Comparison of ENCODE assay signal across 19 cellular contexts in genomic region chr3:197511130-197511529, GRCh38. TPM values are rescaled to one million over a fixed set of nuclear protein-coding genes. Genes with fewer than 3 reads are reported as not detected.
A peak's percentile ranks its signal among the peaks of the same experiment; 100 is the strongest.
DNase-seq lines count a peak whose midpoint lies in the region; ATAC-seq, FAIRE-seq and TF ChIP-seq lines count a peak whose summit lies in the region.
"Had no signal": no experiment of that assay in that cellular context is flagged by ENCODE, and none has a peak within 500 bp of the region (broad histone marks: within the 10 kb centered on the region; RNA-seq: fewer than 3 reads in every experiment).

No MANE protein-coding gene starts in this region.

- H3K4me2 ChIP-seq in OCI-LY7 (ENCODE audit: low read length) = no peak overlapping the region

- no peak overlapping the region for H3K27ac ChIP-seq in OCI-LY7 (ENCODE audit: low read depth, low read length, poor library complexity, severe bottlenecking)
- H3K27ac ChIP-seq in CD4-positive, alpha-beta T cell (ENCODE audit: low read depth, low read length) = no peak overlapping the region
- H3K27ac ChIP-seq: SJCRH30, upper lobe of right lung had no signal

- no peaks in the 10 kb centered on the region for H4K20me1 ChIP-seq in OCI-LY7 (ENCODE audit: insufficient read depth, low read length)

- H2AFZ ChIP-seq in OCI-LY7 (ENCODE audit: low read length) = no peak overlapping the region

- no peak for TF ChIP-seq CTCF in OCI-LY7 (conservative IDR thresholded peaks at IDR 0.05; ENCODE audit: low read length)
- TF ChIP-seq CTCF in CD4-positive, alpha-beta T cell (IDR thresholded peaks at IDR 0.05) = no peak

- peaks cover 3% of the 10 kb centered on the region for H3K4me1 Mint-ChIP-seq in CD4-positive, alpha-beta T cell (ENCODE audit: low read depth)

- no peak overlapping the region for H3K4me3 ChIP-seq in OCI-LY7 (ENCODE audit: low read depth, low read length, poor library complexity, severe bottlenecking)
- H3K4me3 ChIP-seq: SJCRH30, skin epidermis, upper lobe of right lung had no signal

- H3K27me3 ChIP-seq in CD4-positive, alpha-beta T cell (ENCODE audit: control insufficient read depth, insufficient read depth, low read length) = no peaks in the 10 kb centered on the region
- H3K27me3 ChIP-seq: SJCRH30, upper lobe of right lung had no signal

- H3K9me3 ChIP-seq in OCI-LY7 (ENCODE audit: low read length) = no peaks in the 10 kb centered on the region
- H3K9me3 ChIP-seq in CD4-positive, alpha-beta T cell (ENCODE audit: control insufficient read depth, low read length) = no peaks in the 10 kb centered on the region
- H3K9me3 ChIP-seq: SJCRH30, upper lobe of right lung had no signal

- H3K27me3 Mint-ChIP-seq in CD4-positive, alpha-beta T cell = no peaks in the 10 kb centered on the region
- H3K27me3 Mint-ChIP-seq: activated naive CD8-positive, alpha-beta T cell; stimulated activated memory B cell treated with anti-CD40 and anti-IgM and Interleukin-4, amounts not matched to agents 10 μg/mL and 1 μg/mL and 100 μg/mL, for 72 hours had no signal

- peaks cover 43% of the 10 kb centered on the region for H3K36me3 Mint-ChIP-seq in CD4-positive, alpha-beta T cell (ENCODE audit: low read depth)
- H3K36me3 Mint-ChIP-seq: mesothelial cell of epicardium had no signal

- DNase-seq in Caki2 (ENCODE audit: low read depth) (peak; percentile 44), RCC 7860 (ENCODE audit: low spot score) (peak; percentile 74), fibroblast of gingiva (ENCODE audit: low read depth) (peak; percentile 67), posterior cingulate gyrus (peak in 7 of 10 donors; percentile 40 to 93 (median 66)), OCI-LY7 (ENCODE audit: low spot score) (no peak), NCI-H524 (lab: John Stamatoyannopoulos, UW) (no peak), UCSD-AML1 (lab: John Stamatoyannopoulos, UW; ENCODE audit: unreplicated experiment) (no peak)
- DNase-seq in CD4-positive, alpha-beta T cell = no peak
- DNase-seq: activated T-cell treated with anti-CD3 and anti-CD28 coated beads, Interleukin-2, amount 50 U/mL, for 4 hours; cerebellar nuclear complex; Kasumi-1; NCI-H1436 treated with DMSO at 0.1 percent for 48 hours; NCI-H226; SJCRH30; upper lobe of right lung had no signal

- BruUV-seq in OCI-LY7 (replicated peaks; lab: Mats Ljungman, UMichigan) = no TSS peak

- CTCF ChIA-PET in OCI-LY7 (lab: Charles Lee; ENCODE audit: unreplicated experiment) = no interaction called here
- CTCF ChIA-PET in CD4-positive, alpha-beta T cell (lab: Charles Lee) = interaction anchor here (2.4 kb wide), 1 partner anchor 254 kb away, joined by 15 read pairs; no protein-coding TSS in a partner anchor

- no peak for ATAC-seq in CD4-positive, alpha-beta T cell (ENCODE audit: poor library complexity)
- ATAC-seq: upper lobe of right lung had no signal

- no peaks in the 10 kb centered on the region for H3K9me3 Mint-ChIP-seq in CD4-positive, alpha-beta T cell
- H3K9me3 Mint-ChIP-seq: activated T-cell treated with anti-CD3 and anti-CD28 coated beads, Interleukin-2, amount 50 U/mL, for 4 hours; mesothelial cell of epicardium; stimulated activated memory B cell treated with anti-CD40 and anti-IgM and Interleukin-4, amounts not matched to agents 10 μg/mL and 1 μg/mL and 100 μg/mL, for 72 hours had no signal

- intact Hi-C loops in posterior cingulate gyrus (cut with DNase I) = loop anchor here (2.0 kb wide), 1 partner anchor 286 kb away; no protein-coding TSS in a partner anchor
- intact Hi-C loops in OCI-LY7 (cut with micrococcal nuclease; ENCODE audit: unreplicated experiment) = loop anchor here (2.0 to 10.0 kb wide), 3 partner anchors 254 to 506 kb away; no protein-coding TSS in a partner anchor
- intact Hi-C loops in CD4-positive, alpha-beta T cell (cut with DNase I, micrococcal nuclease) = no loop called here

- in situ Hi-C loops in Caki2 (cut with HindIII; ENCODE audit: low pct_unique_long_range_greater_than_20kb, low sequenced_read_pairs) = no loop called here

- peaks cover 11% of the 10 kb centered on the region for H3K36me3 ChIP-seq in OCI-LY7 (ENCODE audit: insufficient read depth, low read length)
- H3K36me3 ChIP-seq: upper lobe of right lung had no signal

- POLR2A ChIA-PET in OCI-LY7 (lab: Charles Lee) = interaction anchor here (1.4 kb wide), 1 partner anchor 10 kb away, joined by 3 read pairs; no protein-coding TSS in a partner anchor
- POLR2A ChIA-PET in CD4-positive, alpha-beta T cell (lab: Charles Lee) = no interaction called here

- H3K27ac Mint-ChIP-seq in CD4-positive, alpha-beta T cell = no peak overlapping the region
- H3K27ac Mint-ChIP-seq: mesothelial cell of epicardium; stimulated activated memory B cell treated with anti-CD40 and anti-IgM and Interleukin-4, amounts not matched to agents 10 μg/mL and 1 μg/mL and 100 μg/mL, for 72 hours had no signal

- peaks cover 4% of the 10 kb centered on the region for H3K4me1 ChIP-seq in OCI-LY7 (ENCODE audit: insufficient read depth, low read length, poor library complexity, severe bottlenecking)
- H3K4me1 ChIP-seq: upper lobe of right lung had no signal

- H3K4me3 Mint-ChIP-seq in CD4-positive, alpha-beta T cell = no peak overlapping the region
- H3K4me3 Mint-ChIP-seq: activated naive CD8-positive, alpha-beta T cell; activated T-cell treated with anti-CD3 and anti-CD28 coated beads, Interleukin-2, amount 50 U/mL, for 4 hours; mesothelial cell of epicardium; stimulated activated memory B cell treated with anti-CD40 and anti-IgM and Interleukin-4, amounts not matched to agents 10 μg/mL and 1 μg/mL and 100 μg/mL, for 72 hours had no signal

- H3K9me2 ChIP-seq in OCI-LY7 (ENCODE audit: insufficient read depth, low read length) = no peaks in the 10 kb centered on the region

- no peaks in the 10 kb centered on the region for H3K79me2 ChIP-seq in OCI-LY7 (ENCODE audit: insufficient read depth, low read depth, low read length)

- peak; percentile 88 for FAIRE-seq in RCC 7860 (lab: Jason Lieb, UNC)

RNA-seq across cellular contexts. Expression of gene BDH1, which starts 44.6 kb away (rescaled TPM):
- total RNA-seq in Caki2 (2014; rRNA removed; shearing (Covaris generic); ENCODE audit: low replicate concordance) = 0.34 TPM in 1 of 2 replicates, not detected in the other
- 14.1 TPM in 2 replicates for total RNA-seq in OCI-LY7 (2014; rRNA removed; shearing (Covaris generic))
- 14.5 and 16.0 TPM in 2 replicates for total RNA-seq in OCI-LY7 (2022)
- 10 to 100 TPM; 17.7 to 22.2 TPM for total RNA-seq in CD4-positive, alpha-beta T cell

Comparison
In these comparisons a context has a peak if more than half of its experiments do, and no peak if none do; other contexts are left out.
1. DNase-seq: peak in Caki2 (single experiment), RCC 7860 (single experiment), fibroblast of gingiva (single experiment) and posterior cingulate gyrus (7 of 10); none in OCI-LY7 (single experiment), NCI-H524 (0 of 2), CD4-positive, alpha-beta T cell (0 of 10) and UCSD-AML1 (single experiment).
2. RNA of gene BDH1, which starts 44.6 kb away (total RNA-seq): 17.7 to 22.2 TPM in CD4-positive, alpha-beta T cell and 14.1 to 16.0 TPM in OCI-LY7; 0.34 TPM in Caki2; every median in the first group is over 10 times any median in the second.
3. intact Hi-C loops: an anchor here in posterior cingulate gyrus (2.0 kb wide) and OCI-LY7 (2.0 to 10.0 kb wide); none called in CD4-positive, alpha-beta T cell.